ENCODE assay signal across 12 cellular contexts in the genomic region with DNA sequence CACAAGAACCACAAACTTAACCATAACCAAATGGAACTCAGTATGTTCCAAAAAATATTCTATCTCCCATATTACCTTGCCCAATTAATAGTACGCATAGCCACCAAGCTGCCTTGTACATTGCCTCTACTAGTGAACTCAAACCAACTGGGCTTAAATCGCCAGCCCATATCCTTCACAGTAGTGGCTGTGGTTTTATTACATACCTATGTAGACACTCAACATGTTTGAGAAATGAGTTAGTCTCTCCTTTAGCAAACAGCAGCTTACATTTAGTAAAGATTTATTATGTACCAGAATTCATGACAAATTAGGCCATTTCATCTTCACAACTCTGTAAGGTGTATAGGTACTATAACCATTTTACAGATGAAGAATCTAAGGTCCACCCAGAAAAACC. TPM values are rescaled to one million over a fixed set of nuclear protein-coding genes. Genes with fewer than 3 reads are reported as not detected.
DNase-seq lines count a peak whose midpoint lies in the region; ATAC-seq and TF ChIP-seq lines count a peak whose summit lies in the region.
"Had no signal": no experiment of that assay in that cellular context is flagged by ENCODE, and none has a peak within 500 bp of the region (broad histone marks: within the 10 kb centered on the region; RNA-seq: fewer than 3 reads in every experiment).

No MANE protein-coding gene starts in this region.

- no peaks in the 10 kb centered on the region for H3K27me3 ChIP-seq in sigmoid colon

- 80% methylated on average over 2 of the region's 2 CpGs for WGBS in sigmoid colon, 2 donors

- H3K9me3 Mint-ChIP-seq in stimulated activated naive CD8-positive, alpha-beta T cell treated with anti-CD3 and anti-CD28 coated beads, Interleukin-15, amount 100 ng/mL, for 72 hours, result no peaks in the 10 kb centered on the region
- no peaks in the 10 kb centered on the region for H3K9me3 Mint-ChIP-seq in T-cell
- H3K9me3 Mint-ChIP-seq: activated naive CD4-positive, alpha-beta T cell treated with anti-CD3 and anti-CD28 coated beads, Interleukin-2, amount 50 U/mL, for 72 hours; natural killer cell treated with Interleukin-12 subunit alpha and Interleukin-12 subunit beta and Interleukin-15 and Interleukin-18, amount 100 ng/mL, for 72 hours had no signal

- no peak for TF ChIP-seq CTCF in sigmoid colon (IDR thresholded peaks at IDR 0.05)

- CTCF ChIA-PET in T-cell (lab: Charles Lee), result interaction anchor here in 1 of 2 donors (0.5 to 0.7 kb wide), 2 partner anchors 9 to 905 kb away, joined by 3 to 4 read pairs; no protein-coding TSS in a partner anchor

- no peak overlapping the region for H3K27ac Mint-ChIP-seq in stimulated activated naive CD8-positive, alpha-beta T cell treated with anti-CD3 and anti-CD28 coated beads, Interleukin-15, amount 100 ng/mL, for 72 hours
- peak overlapping the region; percentile 1 to 57 for H3K27ac Mint-ChIP-seq in T-cell

- H3K27ac ChIP-seq in sigmoid colon, result no peak overlapping the region

- TF ChIP-seq POLR2A in sigmoid colon (IDR thresholded peaks at IDR 0.05), result no peak

- H3K36me3 ChIP-seq in sigmoid colon, result no peaks in the 10 kb centered on the region

- no peaks in the 10 kb centered on the region for H3K36me3 Mint-ChIP-seq in T-cell
- H3K36me3 Mint-ChIP-seq: natural killer cell treated with Interleukin-12 subunit alpha and Interleukin-12 subunit beta and Interleukin-15 and Interleukin-18, amount 100 ng/mL, for 72 hours had no signal

- no peak for DNase-seq in stimulated activated naive CD8-positive, alpha-beta T cell treated with anti-CD3 and anti-CD28 coated beads, Interleukin-15, amount 100 ng/mL, for 72 hours
- DNase-seq in stimulated activated naive CD8-positive, alpha-beta T cell treated with anti-CD3 and anti-CD28 coated beads, Interleukin-15, Interleukin-2, amounts not matched to agents 100 U/mL and 50 U/mL, for 24 hours, result no peak
- DNase-seq in T-cell (no peak), glomerular visceral epithelial cell (ENCODE audit: extremely low spot score) (peak; percentile 73), HuH-7 (ENCODE audit: low spot score) (no peak), sigmoid colon (no peak), NCI-H1694 (lab: John Stamatoyannopoulos, UW) (no peak)
- no peak for DNase-seq in activated CD8-positive, alpha-beta memory T cell treated with anti-CD3 and anti-CD28 coated beads for 24 hours
- DNase-seq: NCI-H524; stimulated activated CD4-positive, alpha-beta T cell treated with anti-CD3 and anti-CD28 coated beads, Interleukin-4, amount 100 ng/mL, for 24 hours had no signal

- H3K9me3 ChIP-seq in sigmoid colon, result no peaks in the 10 kb centered on the region

- H3K4me3 ChIP-seq in sigmoid colon, result no peak overlapping the region

- H3K4me1 Mint-ChIP-seq in stimulated activated naive CD8-positive, alpha-beta T cell treated with anti-CD3 and anti-CD28 coated beads, Interleukin-15, amount 100 ng/mL, for 72 hours, result peaks cover 97% of the 10 kb centered on the region
- H3K4me1 Mint-ChIP-seq in T-cell, result peaks cover 93 to 97% (median 93%) of the 10 kb centered on the region in 3 donors

- POLR2A ChIA-PET in T-cell (lab: Charles Lee), result no interaction called here

- no peaks in the 10 kb centered on the region for H3K27me3 Mint-ChIP-seq in stimulated activated naive CD8-positive, alpha-beta T cell treated with anti-CD3 and anti-CD28 coated beads, Interleukin-15, amount 100 ng/mL, for 72 hours
- H3K27me3 Mint-ChIP-seq in T-cell, result no peaks in the 10 kb centered on the region
- H3K27me3 Mint-ChIP-seq: natural killer cell treated with Interleukin-12 subunit alpha and Interleukin-12 subunit beta and Interleukin-15 and Interleukin-18, amount 100 ng/mL, for 72 hours had no signal

- ATAC-seq in stimulated activated naive CD8-positive, alpha-beta T cell treated with anti-CD3 and anti-CD28 coated beads, Interleukin-15, amount 100 ng/mL, for 72 hours, result peak; percentile 35
- no peak for ATAC-seq in stimulated activated naive CD8-positive, alpha-beta T cell treated with anti-CD3 and anti-CD28 coated beads, Interleukin-15, Interleukin-2, amounts not matched to agents 100 U/mL and 50 U/mL, for 24 hours
- ATAC-seq in T-cell (replicated peaks in 1 of 4), result peak in 1 of 4 experiments; percentile 11
- ATAC-seq: activated naive CD4-positive, alpha-beta T cell treated with anti-CD3 and anti-CD28 coated beads, Interleukin-2, amount 50 U/mL, for 72 hours; natural killer cell treated with Interleukin-12 subunit alpha and Interleukin-12 subunit beta and Interleukin-15 and Interleukin-18, amount 100 ng/mL, for 72 hours had no signal

- peak overlapping the region in 1 of 2 donors; percentile 59 for H3K4me3 Mint-ChIP-seq in stimulated activated naive CD8-positive, alpha-beta T cell treated with anti-CD3 and anti-CD28 coated beads, Interleukin-15, amount 100 ng/mL, for 72 hours
- H3K4me3 Mint-ChIP-seq in T-cell, result peak overlapping the region in 1 of 3 donors; percentile 58
- H3K4me3 Mint-ChIP-seq: natural killer cell treated with Interleukin-12 subunit alpha and Interleukin-12 subunit beta and Interleukin-15 and Interleukin-18, amount 100 ng/mL, for 72 hours had no signal

- intact Hi-C loops in sigmoid colon (cut with DNase I), result loop anchor here (5.0 kb wide), 1 partner anchor 33 kb away; no protein-coding TSS in a partner anchor

- TF ChIP-seq EP300 in sigmoid colon (IDR thresholded peaks at IDR 0.05), result no peak

- H3K4me1 ChIP-seq in sigmoid colon, result peaks cover 0 to 67% (median 55%) of the 10 kb centered on the region in 4 donors

RNA-seq across cellular contexts. Expression of gene GRB2, which starts 41.4 kb away (rescaled TPM):
- total RNA-seq in T-cell (100 to 1,000 TPM; 103 to 133 (median 130) TPM), sigmoid colon (100 to 1,000 TPM in 1 of 4 donors, 10 to 100 TPM in 3; 75.3 to 103 (median 84.4) TPM)
- 10 to 100 TPM; 56.5 to 94.4 (median 77.4) TPM for polyA plus RNA-seq in sigmoid colon

Comparison
In these comparisons a context has a peak if more than half of its experiments do, and no peak if none do; other contexts are left out.
1. H3K27ac Mint-ChIP-seq: peak in T-cell (2 of 2); none in stimulated activated naive CD8-positive, alpha-beta T cell treated with anti-CD3 and anti-CD28 coated beads, Interleukin-15, amount 100 ng/mL, for 72 hours (0 of 2).